In the genomic region with DNA sequence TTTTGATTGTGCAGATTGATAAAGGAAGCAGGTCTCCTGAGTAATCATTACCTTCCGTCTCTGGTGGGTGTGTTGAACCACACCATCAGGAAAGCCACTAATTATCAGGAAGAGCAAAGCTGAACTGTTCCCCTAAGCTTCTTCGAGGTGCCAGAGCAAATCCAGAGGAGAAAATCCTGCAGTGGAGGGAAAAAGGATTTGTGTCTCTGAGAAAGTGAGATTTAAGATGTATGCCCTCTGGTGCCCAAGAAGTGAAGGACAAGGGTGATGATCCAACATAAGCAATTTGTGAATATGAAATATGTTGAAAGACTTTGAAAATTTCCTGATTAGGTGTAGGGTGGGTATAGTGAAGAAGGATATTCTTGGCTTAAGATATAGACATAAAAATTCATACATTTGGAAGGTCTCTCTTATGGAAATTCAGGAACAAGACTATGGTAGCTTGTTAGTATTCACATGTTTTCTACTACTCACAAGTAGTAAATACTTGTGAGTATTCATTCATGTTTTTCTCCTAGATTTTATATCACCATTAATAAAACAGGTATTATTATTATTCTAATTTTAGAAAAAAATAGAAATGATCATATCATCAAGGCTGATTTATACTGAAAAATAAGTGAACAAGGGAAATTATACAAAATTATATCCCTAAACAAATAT, we compare ENCODE assay signal across 1 cellular context.
TF ChIP-seq lines count a peak whose summit lies in the region.

No MANE protein-coding gene starts in this region.

TF ChIP-seq in GM12878, 131 proteins besides CTCF, POLR2A, EP300 and RAD21:
- TF ChIP-seq BCLAF1 (IDR thresholded peaks at IDR 0.05) (peak; percentile 25; the same call in 1 of the 2 replicates), E2F8 (IDR thresholded peaks at IDR 0.05; ENCODE audit: low read depth, partially characterized antibody) (no peak), CREB1 (IDR thresholded peaks at IDR 0.05; ENCODE audit: low read depth) (no peak), SREBF2 (IDR thresholded peaks at IDR 0.05; ENCODE audit: low read length) (no peak), ESRRA (IDR thresholded peaks at IDR 0.05; ENCODE audit: low read length) (no peak), KAT2A (conservative IDR thresholded peaks at IDR 0.05; ENCODE audit: control insufficient read depth, low read depth, low read length) (no peak), SMARCA5 (IDR thresholded peaks at IDR 0.05) (peak; percentile 46; the same call in 1 of the 2 replicates), EED (IDR thresholded peaks at IDR 0.05; ENCODE audit: low read depth) (no peak), RFX5 (IDR thresholded peaks at IDR 0.05; ENCODE audit: low read depth, low read length) (no peak), SKIL (IDR thresholded peaks at IDR 0.05; ENCODE audit: low read depth, poor library complexity, severe bottlenecking) (no peak), ETV6 (conservative IDR thresholded peaks at IDR 0.05 in 1 of 2, IDR thresholded peaks at IDR 0.05 in 1 of 2; ENCODE audit: borderline replicate concordance in 1 of 2, low read depth in 1 of 2) (no peak), IKZF1 (conservative IDR thresholded peaks at IDR 0.05) (0 out of 2 replicates have a peak, but pooled peaks have one; percentile 36), LARP7 (IDR thresholded peaks at IDR 0.05) (no peak), MEF2B (IDR thresholded peaks at IDR 0.05; ENCODE audit: partially characterized antibody, poor library complexity, severe bottlenecking) (no peak), TAF1 (IDR thresholded peaks at IDR 0.05; ENCODE audit: borderline replicate concordance, low read depth, low read length) (no peak), RB1 (IDR thresholded peaks at IDR 0.05; ENCODE audit: borderline replicate concordance) (peak; percentile 38; the same call in 1 of the 2 replicates), BACH1 (IDR thresholded peaks at IDR 0.05; ENCODE audit: borderline replicate concordance) (no peak), ZNF687 (IDR thresholded peaks at IDR 0.05) (no peak), MLLT1 (IDR thresholded peaks at IDR 0.05) (no peak), PAX5 (IDR thresholded peaks at IDR 0.05; ENCODE audit: borderline replicate concordance, low read depth, low read length) (no peak), IKZF2 (IDR thresholded peaks at IDR 0.05) (peak in 1 of 2 experiments; percentile 30; a peak in 2 of 4 replicates), ZBTB4 (CRISPR knock-in tag; IDR thresholded peaks at IDR 0.05) (no peak), MEF2A (IDR thresholded peaks at IDR 0.05; ENCODE audit: insufficient read depth, low read depth, low read length) (no peak), NRF1 (conservative IDR thresholded peaks at IDR 0.05; ENCODE audit: low read depth, low read length) (no peak), SMC3 (IDR thresholded peaks at IDR 0.05; ENCODE audit: borderline replicate concordance, low read length) (peak; percentile 87)
- TF ChIP-seq, protein P1, sequence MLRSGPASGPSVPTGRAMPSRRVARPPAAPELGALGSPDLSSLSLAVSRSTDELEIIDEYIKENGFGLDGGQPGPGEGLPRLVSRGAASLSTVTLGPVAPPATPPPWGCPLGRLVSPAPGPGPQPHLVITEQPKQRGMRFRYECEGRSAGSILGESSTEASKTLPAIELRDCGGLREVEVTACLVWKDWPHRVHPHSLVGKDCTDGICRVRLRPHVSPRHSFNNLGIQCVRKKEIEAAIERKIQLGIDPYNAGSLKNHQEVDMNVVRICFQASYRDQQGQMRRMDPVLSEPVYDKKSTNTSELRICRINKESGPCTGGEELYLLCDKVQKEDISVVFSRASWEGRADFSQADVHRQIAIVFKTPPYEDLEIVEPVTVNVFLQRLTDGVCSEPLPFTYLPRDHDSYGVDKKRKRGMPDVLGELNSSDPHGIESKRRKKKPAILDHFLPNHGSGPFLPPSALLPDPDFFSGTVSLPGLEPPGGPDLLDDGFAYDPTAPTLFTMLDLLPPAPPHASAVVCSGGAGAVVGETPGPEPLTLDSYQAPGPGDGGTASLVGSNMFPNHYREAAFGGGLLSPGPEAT (IDR thresholded peaks at IDR 0.05; ENCODE audit: low read depth), result no peak
